8 cellular contexts compared by ENCODE assay signal in the genomic region with DNA sequence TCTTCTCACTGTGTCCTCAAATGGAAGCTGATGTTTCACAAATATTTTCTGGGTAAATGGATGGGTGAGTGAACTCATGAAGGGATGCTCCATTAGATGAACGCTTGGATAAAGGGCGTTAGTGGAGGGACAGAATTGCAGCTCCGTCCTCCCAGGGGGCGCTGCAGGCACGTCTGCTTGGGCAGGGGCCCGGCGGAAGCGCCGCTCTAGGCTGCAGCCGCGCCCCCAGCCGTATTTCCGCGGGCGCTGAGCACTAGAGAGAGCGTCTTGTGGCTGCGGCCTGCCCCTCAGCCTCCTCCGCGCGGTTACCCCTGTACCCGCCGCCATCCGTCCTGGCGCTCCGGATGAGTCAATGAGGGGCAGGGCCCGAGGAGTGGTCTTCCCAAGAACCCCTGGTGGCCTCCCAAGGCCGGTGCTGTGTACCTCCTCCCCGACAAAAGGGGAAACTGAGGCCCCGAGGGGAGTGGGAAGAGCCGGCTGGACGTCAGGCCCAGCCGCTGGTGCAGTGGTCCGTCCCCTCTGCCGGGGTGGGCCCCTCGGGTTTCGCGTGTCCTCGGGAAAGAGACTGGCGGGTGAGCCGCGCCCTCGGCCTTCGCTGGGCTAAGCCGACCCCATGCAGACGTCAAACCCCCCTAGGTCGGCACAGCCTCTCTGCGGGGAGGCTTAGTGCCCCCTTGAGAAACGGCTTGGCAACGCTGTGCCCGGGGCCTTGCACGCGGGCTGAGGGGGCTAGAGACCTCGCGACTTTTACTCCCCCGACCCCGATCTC. TPM values are rescaled to one million over a fixed set of nuclear protein-coding genes. Genes with fewer than 3 reads are reported as not detected.
DNase-seq lines count a peak whose midpoint lies in the region; ATAC-seq and TF ChIP-seq lines count a peak whose summit lies in the region.

No MANE protein-coding gene starts in this region.

- H3K36me3 Mint-ChIP-seq in activated T-helper 2 cell treated with anti-CD3 and anti-CD28 coated beads, Interferon-gamma antibody, Interleukin-2, Interleukin-4, amounts not matched to agents 10 μg/mL and 5 μg/mL and 100 μg/mL, durations not matched to agents 14 hours and 24 hours and 36 hours (ENCODE audit: low read depth), result peaks cover 29% of the 10 kb centered on the region
- no peaks in the 10 kb centered on the region for H3K36me3 Mint-ChIP-seq in natural killer cell
- H3K36me3 Mint-ChIP-seq in stimulated activated naive B cell treated with anti-CD40 and anti-IgM and Interleukin-4, amounts not matched to agents 10 μg/mL and 1 μg/mL and 100 μg/mL, for 72 hours, result peaks cover 30 to 35% of the 10 kb centered on the region in 2 donors

- H3K4me3 ChIP-seq in fibroblast of pulmonary artery (replicated peaks; ENCODE audit: low read depth, low read length), result peak overlapping the region; percentile 95

- TF ChIP-seq CTCF in fibroblast of pulmonary artery (IDR thresholded peaks at IDR 0.05; ENCODE audit: low read length, missing control alignments) (peak; percentile 86), natural killer cell (IDR thresholded peaks at IDR 0.05) (peak; percentile 100)

- H3K9me3 Mint-ChIP-seq in activated T-helper 2 cell treated with anti-CD3 and anti-CD28 coated beads, Interferon-gamma antibody, Interleukin-2, Interleukin-4, amounts not matched to agents 10 μg/mL and 5 μg/mL and 100 μg/mL, durations not matched to agents 14 hours and 24 hours and 36 hours, result no peaks in the 10 kb centered on the region
- no peaks in the 10 kb centered on the region for H3K9me3 Mint-ChIP-seq in natural killer cell
- H3K9me3 Mint-ChIP-seq in stimulated activated naive B cell treated with anti-CD40 and anti-IgM and Interleukin-4, amounts not matched to agents 10 μg/mL and 1 μg/mL and 100 μg/mL, for 72 hours, result no peaks in the 10 kb centered on the region

- H3K27me3 Mint-ChIP-seq in activated T-helper 2 cell treated with anti-CD3 and anti-CD28 coated beads, Interferon-gamma antibody, Interleukin-2, Interleukin-4, amounts not matched to agents 10 μg/mL and 5 μg/mL and 100 μg/mL, durations not matched to agents 14 hours and 24 hours and 36 hours (ENCODE audit: low read depth), result peaks cover 9% of the 10 kb centered on the region
- peaks cover 10 to 12% of the 10 kb centered on the region in 2 donors for H3K27me3 Mint-ChIP-seq in natural killer cell (ENCODE audit: low read depth in 2 of 2)
- H3K27me3 Mint-ChIP-seq in stimulated activated naive B cell treated with anti-CD40 and anti-IgM and Interleukin-4, amounts not matched to agents 10 μg/mL and 1 μg/mL and 100 μg/mL, for 72 hours, result peaks cover 12 to 14% of the 10 kb centered on the region in 2 donors

- H3K4me3 Mint-ChIP-seq in activated T-helper 2 cell treated with anti-CD3 and anti-CD28 coated beads, Interferon-gamma antibody, Interleukin-2, Interleukin-4, amounts not matched to agents 10 μg/mL and 5 μg/mL and 100 μg/mL, durations not matched to agents 14 hours and 24 hours and 36 hours (ENCODE audit: low read depth), result peak overlapping the region; percentile 74
- H3K4me3 Mint-ChIP-seq in natural killer cell, result peak overlapping the region; percentile 92
- peak overlapping the region; percentile 86 to 90 for H3K4me3 Mint-ChIP-seq in stimulated activated naive B cell treated with anti-CD40 and anti-IgM and Interleukin-4, amounts not matched to agents 10 μg/mL and 1 μg/mL and 100 μg/mL, for 72 hours

- peak; percentile 96 to 98 (median 98) for ATAC-seq in natural killer cell
- ATAC-seq in stimulated activated naive B cell treated with anti-CD40 and anti-IgM and Interleukin-4, amounts not matched to agents 10 μg/mL and 1 μg/mL and 100 μg/mL, for 72 hours (replicated peaks), result peak; percentile 95 to 97

- H3K27ac Mint-ChIP-seq in activated T-helper 2 cell treated with anti-CD3 and anti-CD28 coated beads, Interferon-gamma antibody, Interleukin-2, Interleukin-4, amounts not matched to agents 10 μg/mL and 5 μg/mL and 100 μg/mL, durations not matched to agents 14 hours and 24 hours and 36 hours, result peak overlapping the region; percentile 73
- peak overlapping the region; percentile 81 to 88 for H3K27ac Mint-ChIP-seq in natural killer cell
- peak overlapping the region; percentile 94 for H3K27ac Mint-ChIP-seq in stimulated activated naive B cell treated with anti-CD40 and anti-IgM and Interleukin-4, amounts not matched to agents 10 μg/mL and 1 μg/mL and 100 μg/mL, for 72 hours

- intact Hi-C loops in activated T-helper 2 cell treated with anti-CD3 and anti-CD28 coated beads, Interferon-gamma antibody, Interleukin-2, Interleukin-4, amounts not matched to agents 10 μg/mL and 5 μg/mL and 100 μg/mL, durations not matched to agents 14 hours and 24 hours and 36 hours (cut with micrococcal nuclease), result loop anchor here (1.0 kb wide), 2 partner anchors 11 to 26 kb away; a partner anchor contains a TSS
- intact Hi-C loops in natural killer cell (cut with micrococcal nuclease), result loop anchor here (1.0 kb wide), 2 partner anchors 11 to 26 kb away; a partner anchor contains a TSS

- peaks cover 41% of the 10 kb centered on the region for H3K4me1 Mint-ChIP-seq in activated T-helper 2 cell treated with anti-CD3 and anti-CD28 coated beads, Interferon-gamma antibody, Interleukin-2, Interleukin-4, amounts not matched to agents 10 μg/mL and 5 μg/mL and 100 μg/mL, durations not matched to agents 14 hours and 24 hours and 36 hours (ENCODE audit: low read depth)
- H3K4me1 Mint-ChIP-seq in natural killer cell, result peaks cover 22 to 26% of the 10 kb centered on the region in 2 donors
- H3K4me1 Mint-ChIP-seq in stimulated activated naive B cell treated with anti-CD40 and anti-IgM and Interleukin-4, amounts not matched to agents 10 μg/mL and 1 μg/mL and 100 μg/mL, for 72 hours, result peaks cover 31 to 43% of the 10 kb centered on the region in 2 donors

- peak; percentile 87 for DNase-seq in EH (ENCODE audit: low read depth)
- DNase-seq in H4 (ENCODE audit: low spot score), result peak; percentile 80
- DNase-seq in LoVo (ENCODE audit: low spot score), result peak; percentile 95
- peak; percentile 96 for DNase-seq in RPMI8226
- DNase-seq in activated T-helper 2 cell treated with anti-CD3 and anti-CD28 coated beads, Interferon-gamma antibody, Interleukin-2, Interleukin-4, amounts not matched to agents 10 μg/mL and 5 μg/mL and 100 μg/mL, durations not matched to agents 14 hours and 24 hours and 36 hours (ENCODE audit: low spot score), result peak; percentile 88
- DNase-seq in fibroblast of pulmonary artery (ENCODE audit: low read depth), result peak; percentile 96
- DNase-seq in natural killer cell, result peak; percentile 91
- peak; percentile 88 for DNase-seq in stimulated activated naive B cell treated with anti-CD40 and anti-IgM and Interleukin-4, amounts not matched to agents 10 μg/mL and 1 μg/mL and 100 μg/mL, for 72 hours

RNA-seq across cellular contexts. Expression of a gene that starts 11.5 kb away (rescaled TPM):
- total RNA-seq in H4 (2014; rRNA removed; shearing (Covaris generic)), result 6.1 and 6.7 TPM in 2 replicates
- total RNA-seq in activated T-helper 2 cell treated with anti-CD3 and anti-CD28 coated beads, Interferon-gamma antibody, Interleukin-2, Interleukin-4, amounts not matched to agents 10 μg/mL and 5 μg/mL and 100 μg/mL, durations not matched to agents 14 hours and 24 hours and 36 hours, result 78.7 and 83.7 TPM in 2 replicates
- total RNA-seq in natural killer cell, result 10 to 100 TPM; 53.5 to 64.0 (median 53.8) TPM

RNA-seq across cellular contexts. Expression of a gene that starts 26.0 kb away (rescaled TPM):
- 14.0 and 15.1 TPM in 2 replicates for total RNA-seq in H4 (2014; rRNA removed; shearing (Covaris generic))
- total RNA-seq in activated T-helper 2 cell treated with anti-CD3 and anti-CD28 coated beads, Interferon-gamma antibody, Interleukin-2, Interleukin-4, amounts not matched to agents 10 μg/mL and 5 μg/mL and 100 μg/mL, durations not matched to agents 14 hours and 24 hours and 36 hours, result 30.0 and 33.1 TPM in 2 replicates
- 10 to 100 TPM; 45.1 to 73.1 (median 57.4) TPM for total RNA-seq in natural killer cell

Comparison
In these comparisons a context has a peak if more than half of its experiments do, and no peak if none do; other contexts are left out.
1. Peak in every context shown above with its lines: DNase-seq, ATAC-seq and H3K4me3 ChIP-seq.